ENCODE assay signal across 19 cellular contexts in the genomic region with DNA sequence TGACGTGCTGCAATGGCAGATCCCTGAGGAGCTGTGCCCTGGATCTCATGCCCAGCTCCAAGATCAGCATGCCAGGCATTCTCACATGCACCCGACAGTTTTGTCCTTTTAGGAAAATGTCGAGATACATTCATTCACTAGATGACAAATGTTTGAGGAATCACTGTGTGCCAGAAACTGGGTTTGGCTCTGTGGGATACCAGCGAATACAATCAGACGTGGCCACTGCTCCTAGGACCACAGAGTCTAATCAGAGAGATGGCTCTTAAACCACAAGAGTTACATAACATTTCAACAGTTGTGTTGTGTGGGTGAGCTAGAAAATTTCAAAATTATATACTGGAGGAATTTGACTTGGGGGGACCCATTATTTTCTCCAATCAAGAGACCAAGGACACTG.
"Had no signal": no experiment of that assay in that cellular context is flagged by ENCODE, and none has a peak within 500 bp of the region (broad histone marks: within the 10 kb centered on the region; RNA-seq: fewer than 3 reads in every experiment).

No MANE protein-coding gene starts in this region.

- H3K9me3 Mint-ChIP-seq: activated naive CD8-positive, alpha-beta T cell treated with anti-CD3 and anti-CD28 coated beads for 36 hours; endodermal cell; natural killer cell; stimulated activated memory B cell treated with anti-CD40 and anti-IgM and Interleukin-4, amounts not matched to agents 10 μg/mL and 1 μg/mL and 100 μg/mL, for 72 hours; T-helper 2 cell treated with Interferon-gamma antibody and Interleukin-4, amounts not matched to agents 5 μg/mL and 100 μg/mL, for 36 hours had no signal

- H3K9me3 ChIP-seq: neutrophil, thyroid gland had no signal

- H3K4me3 Mint-ChIP-seq: activated naive CD8-positive, alpha-beta T cell treated with anti-CD3 and anti-CD28 coated beads for 36 hours; endodermal cell; natural killer cell; stimulated activated memory B cell treated with anti-CD40 and anti-IgM and Interleukin-4, amounts not matched to agents 10 μg/mL and 1 μg/mL and 100 μg/mL, for 72 hours; T-helper 2 cell treated with Interferon-gamma antibody and Interleukin-4, amounts not matched to agents 5 μg/mL and 100 μg/mL, for 36 hours had no signal

- H3K4me1 Mint-ChIP-seq: activated naive CD8-positive, alpha-beta T cell treated with anti-CD3 and anti-CD28 coated beads for 36 hours; endodermal cell; stimulated activated memory B cell treated with anti-CD40 and anti-IgM and Interleukin-4, amounts not matched to agents 10 μg/mL and 1 μg/mL and 100 μg/mL, for 72 hours had no signal

- H3K4me3 ChIP-seq: cardiac muscle cell, dorsolateral prefrontal cortex, thyroid gland had no signal

- H3K36me3 ChIP-seq: cardiac muscle cell, neutrophil, thyroid gland had no signal

- DNase-seq: activated CD4-positive, alpha-beta T cell treated with anti-CD3 and anti-CD28 coated beads, Interleukin-2, amount 50 U/mL, for 1 hour; activated CD4-positive, CD25-positive, alpha-beta regulatory T cell; activated CD8-positive, alpha-beta memory T cell treated with anti-CD3 and anti-CD28 coated beads for 24 hours; activated gamma-delta T cell treated with Interleukin-2 at 50 U/mL for 16 hours; activated naive CD8-positive, alpha-beta T cell treated with anti-CD3 and anti-CD28 coated beads for 36 hours; anterior cingulate cortex; dorsolateral prefrontal cortex; endodermal cell; erythroblast; islet precursor cell; natural killer cell; retina; stimulated activated CD4-positive, alpha-beta T cell treated with anti-CD3 and anti-CD28 coated beads, Interleukin-2, amount 100 ng/mL, for 48 hours; thyroid gland had no signal

- H3K4me1 ChIP-seq: thyroid gland had no signal

- H3K27me3 ChIP-seq: cardiac muscle cell, dorsolateral prefrontal cortex, neutrophil, thyroid gland had no signal

- H3K27ac Mint-ChIP-seq: activated naive CD8-positive, alpha-beta T cell treated with anti-CD3 and anti-CD28 coated beads for 36 hours; endodermal cell; natural killer cell; stimulated activated memory B cell treated with anti-CD40 and anti-IgM and Interleukin-4, amounts not matched to agents 10 μg/mL and 1 μg/mL and 100 μg/mL, for 72 hours; T-helper 2 cell treated with Interferon-gamma antibody and Interleukin-4, amounts not matched to agents 5 μg/mL and 100 μg/mL, for 36 hours had no signal

- H3K27me3 Mint-ChIP-seq: activated naive CD8-positive, alpha-beta T cell treated with anti-CD3 and anti-CD28 coated beads for 36 hours had no signal

- ATAC-seq: left lobe of liver; natural killer cell; stimulated activated memory B cell treated with anti-CD40 and anti-IgM and Interleukin-4, amounts not matched to agents 10 μg/mL and 1 μg/mL and 100 μg/mL, for 72 hours had no signal

- H3K36me3 Mint-ChIP-seq: activated naive CD8-positive, alpha-beta T cell treated with anti-CD3 and anti-CD28 coated beads for 36 hours; natural killer cell; stimulated activated memory B cell treated with anti-CD40 and anti-IgM and Interleukin-4, amounts not matched to agents 10 μg/mL and 1 μg/mL and 100 μg/mL, for 72 hours had no signal

- H3K27ac ChIP-seq: cardiac muscle cell, dorsolateral prefrontal cortex, neutrophil, thyroid gland had no signal
